ENCODE assay signal across 1 cellular context in the genomic region with DNA sequence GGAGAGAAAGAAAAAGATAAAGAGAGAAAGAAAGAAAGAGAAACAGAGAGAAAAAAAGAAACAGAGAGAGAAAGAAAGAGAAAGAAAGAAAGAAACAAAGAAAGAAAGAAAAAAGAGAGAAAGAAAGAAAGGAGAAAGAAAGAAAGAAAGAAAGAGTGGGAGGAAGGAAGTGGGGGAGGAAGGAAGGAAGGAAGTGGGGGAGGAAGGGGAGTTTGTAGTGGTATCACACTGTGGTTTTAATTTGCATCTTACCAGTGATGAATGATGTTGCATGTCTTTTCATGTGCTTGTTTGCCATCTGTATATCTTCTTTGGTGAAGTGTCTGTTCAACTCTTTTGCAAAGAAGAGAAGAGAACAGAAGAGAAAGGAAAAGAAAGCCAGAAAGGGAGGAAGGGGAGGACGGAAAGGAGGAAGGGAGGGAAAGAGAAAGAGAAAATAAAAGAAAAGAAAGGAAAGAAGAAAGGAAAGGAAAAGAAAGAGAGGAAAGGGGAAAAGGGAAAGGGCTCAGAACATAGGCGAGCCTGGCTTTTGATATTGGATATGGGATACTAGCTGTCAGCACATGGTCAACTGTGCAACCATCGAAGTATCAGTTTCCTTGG.
TF ChIP-seq lines count a peak whose summit lies in the region.

No MANE protein-coding gene starts in this region.

TF ChIP-seq in GM12878, 131 proteins besides CTCF, POLR2A, EP300 and RAD21:
- TF ChIP-seq ETV6 (conservative IDR thresholded peaks at IDR 0.05 in 1 of 2, IDR thresholded peaks at IDR 0.05 in 1 of 2; ENCODE audit: borderline replicate concordance in 1 of 2, low read depth in 1 of 2) (peak in 1 of 2 experiments; percentile 95; a peak in 2 of 4 replicates), ATF7 (IDR thresholded peaks at IDR 0.05; ENCODE audit: low read depth) (peak; percentile 66), NBN (IDR thresholded peaks at IDR 0.05) (peak; percentile 55; the same call in 1 of the 2 replicates), RUNX3 (IDR thresholded peaks at IDR 0.05; ENCODE audit: low read length) (peak; percentile 42), IKZF1 (conservative IDR thresholded peaks at IDR 0.05) (peak; percentile 58), TBL1XR1 (IDR thresholded peaks at IDR 0.05; ENCODE audit: low read depth, low read length) (no peak), MTA2 (IDR thresholded peaks at IDR 0.05; ENCODE audit: low read depth) (peak; percentile 54), IKZF2 (IDR thresholded peaks at IDR 0.05) (peak in 1 of 2 experiments; percentile 11; a peak in 1 of 4 replicates), POU2F2 (IDR thresholded peaks at IDR 0.05; ENCODE audit: borderline replicate concordance, low read depth, low read length) (peak; percentile 71; the same call in 1 of the 3 replicates)
- TF ChIP-seq, protein P1, sequence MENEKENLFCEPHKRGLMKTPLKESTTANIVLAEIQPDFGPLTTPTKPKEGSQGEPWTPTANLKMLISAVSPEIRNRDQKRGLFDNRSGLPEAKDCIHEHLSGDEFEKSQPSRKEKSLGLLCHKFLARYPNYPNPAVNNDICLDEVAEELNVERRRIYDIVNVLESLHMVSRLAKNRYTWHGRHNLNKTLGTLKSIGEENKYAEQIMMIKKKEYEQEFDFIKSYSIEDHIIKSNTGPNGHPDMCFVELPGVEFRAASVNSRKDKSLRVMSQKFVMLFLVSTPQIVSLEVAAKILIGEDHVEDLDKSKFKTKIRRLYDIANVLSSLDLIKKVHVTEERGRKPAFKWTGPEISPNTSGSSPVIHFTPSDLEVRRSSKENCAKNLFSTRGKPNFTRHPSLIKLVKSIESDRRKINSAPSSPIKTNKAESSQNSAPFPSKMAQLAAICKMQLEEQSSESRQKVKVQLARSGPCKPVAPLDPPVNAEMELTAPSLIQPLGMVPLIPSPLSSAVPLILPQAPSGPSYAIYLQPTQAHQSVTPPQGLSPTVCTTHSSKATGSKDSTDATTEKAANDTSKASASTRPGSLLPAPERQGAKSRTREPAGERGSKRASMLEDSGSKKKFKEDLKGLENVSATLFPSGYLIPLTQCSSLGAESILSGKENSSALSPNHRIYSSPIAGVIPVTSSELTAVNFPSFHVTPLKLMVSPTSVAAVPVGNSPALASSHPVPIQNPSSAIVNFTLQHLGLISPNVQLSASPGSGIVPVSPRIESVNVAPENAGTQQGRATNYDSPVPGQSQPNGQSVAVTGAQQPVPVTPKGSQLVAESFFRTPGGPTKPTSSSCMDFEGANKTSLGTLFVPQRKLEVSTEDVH (IDR thresholded peaks at IDR 0.05; ENCODE audit: low read depth, partially characterized antibody): no peak
- TF ChIP-seq, protein P2, sequence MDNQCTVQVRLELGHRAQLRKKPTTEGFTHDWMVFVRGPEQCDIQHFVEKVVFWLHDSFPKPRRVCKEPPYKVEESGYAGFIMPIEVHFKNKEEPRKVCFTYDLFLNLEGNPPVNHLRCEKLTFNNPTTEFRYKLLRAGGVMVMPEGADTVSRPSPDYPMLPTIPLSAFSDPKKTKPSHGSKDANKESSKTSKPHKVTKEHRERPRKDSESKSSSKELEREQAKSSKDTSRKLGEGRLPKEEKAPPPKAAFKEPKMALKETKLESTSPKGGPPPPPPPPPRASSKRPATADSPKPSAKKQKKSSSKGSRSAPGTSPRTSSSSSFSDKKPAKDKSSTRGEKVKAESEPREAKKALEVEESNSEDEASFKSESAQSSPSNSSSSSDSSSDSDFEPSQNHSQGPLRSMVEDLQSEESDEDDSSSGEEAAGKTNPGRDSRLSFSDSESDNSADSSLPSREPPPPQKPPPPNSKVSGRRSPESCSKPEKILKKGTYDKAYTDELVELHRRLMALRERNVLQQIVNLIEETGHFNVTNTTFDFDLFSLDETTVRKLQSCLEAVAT (IDR thresholded peaks at IDR 0.05): 0 out of 2 replicates have a peak, but pooled peaks have one; percentile 28
